Comparison of ENCODE assay signal across 24 cellular contexts in the genomic region with DNA sequence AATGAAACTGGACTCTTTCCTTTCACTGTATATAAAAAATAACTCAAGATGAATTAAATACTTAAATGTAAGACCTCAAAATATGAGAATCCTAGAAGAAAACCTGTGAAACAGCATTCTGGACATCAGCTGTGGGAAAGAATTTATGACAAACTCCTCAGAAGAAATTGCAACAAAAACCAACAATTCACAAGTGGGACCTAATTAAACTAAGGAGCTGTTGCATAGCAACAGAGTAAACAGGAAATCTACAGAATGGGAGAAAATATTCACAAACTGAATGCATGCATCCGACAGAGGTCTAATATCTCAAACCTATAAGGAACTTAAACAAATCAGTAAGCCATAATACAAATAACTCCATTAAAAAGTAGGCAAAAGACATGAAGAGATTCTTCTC.
DNase-seq lines count a peak whose midpoint lies in the region; ATAC-seq and TF ChIP-seq lines count a peak whose summit lies in the region.
"Had no signal": no experiment of that assay in that cellular context is flagged by ENCODE, and none has a peak within 500 bp of the region (broad histone marks: within the 10 kb centered on the region; RNA-seq: fewer than 3 reads in every experiment).

No MANE protein-coding gene starts in this region.

- no peak overlapping the region for H3K4me3 ChIP-seq in fibroblast of pulmonary artery (replicated peaks; ENCODE audit: low read depth, low read length)
- no peak overlapping the region for H3K4me3 ChIP-seq in hepatocyte
- H3K4me3 ChIP-seq: BLaER1 treated with 17β-estradiol and CSF1 and Interleukin-3, amounts not matched to agents 10 nM and 100 nM; spleen; testis; vagina had no signal

- H3K4me2 ChIP-seq in hepatocyte, result no peak overlapping the region
- H3K4me2 ChIP-seq: BLaER1 treated with 17β-estradiol and CSF1 and Interleukin-3, amounts not matched to agents 10 nM and 100 nM; KMS-11 had no signal

- no peak for TF ChIP-seq CTCF in fibroblast of pulmonary artery (IDR thresholded peaks at IDR 0.05; ENCODE audit: low read length, missing control alignments)
- no peak for TF ChIP-seq CTCF in hepatocyte (IDR thresholded peaks at IDR 0.05; ENCODE audit: poor library complexity)

- no peaks in the 10 kb centered on the region for H3K9me3 ChIP-seq in hepatocyte (ENCODE audit: low read depth)
- H3K9me3 ChIP-seq: spleen, testis, vagina had no signal

- 47% methylated on average over 1 of the region's 1 CpG for WGBS in hepatocyte (ENCODE audit: low lambda C conversion rate, missing lambda C conversion rate)

- no peaks in the 10 kb centered on the region for H3K9me2 ChIP-seq in hepatocyte (replicated peaks; ENCODE audit: insufficient read depth)

- no peaks in the 10 kb centered on the region for H3K4me1 ChIP-seq in hepatocyte (ENCODE audit: insufficient read depth)
- H3K4me1 ChIP-seq: spleen, testis, vagina had no signal

- H3K27me3 ChIP-seq in hepatocyte, result no peaks in the 10 kb centered on the region
- H3K27me3 ChIP-seq: BLaER1 treated with 17β-estradiol and CSF1 and Interleukin-3, amounts not matched to agents 10 nM and 100 nM; spleen; testis; vagina had no signal

- H3K36me3 ChIP-seq in hepatocyte (replicated peaks; ENCODE audit: insufficient read depth, low read depth), result no peaks in the 10 kb centered on the region
- H3K36me3 ChIP-seq: spleen, vagina had no signal

- no peak overlapping the region for H3K27ac ChIP-seq in hepatocyte
- H3K27ac ChIP-seq: KMS-11, spleen, testis, vagina, VCaP had no signal

- DNase-seq in DMS153 (lab: John Stamatoyannopoulos, UW), result peak; percentile 48
- DNase-seq in HT1080 (ENCODE audit: low read depth), result peak; percentile 21
- DNase-seq in amniotic stem cell (lab: John Stamatoyannopoulos, UW), result peak; percentile 0
- peak; percentile 31 for DNase-seq in fibroblast of pulmonary artery (ENCODE audit: low read depth)
- no peak for DNase-seq in hepatocyte (ENCODE audit: low spot score)
- no peak for DNase-seq in NCI-H226
- DNase-seq: ACHN; activated CD8-positive, alpha-beta memory T cell treated with anti-CD3 and anti-CD28 coated beads, Interleukin-2, amount 50 U/mL, for 4 hours; GF-D8; mammary epithelial cell; NCI-H2081; occipital lobe; spleen; stimulated activated CD4-positive, alpha-beta T cell treated with anti-CD3 and anti-CD28 coated beads, Interleukin-4, amount 100 ng/mL, for 1 hour; stimulated activated naive CD4-positive, alpha-beta T cell; T-helper 2 cell; testis had no signal

- no peaks in the 10 kb centered on the region for H3K79me2 ChIP-seq in hepatocyte

- H2AFZ ChIP-seq in hepatocyte, result no peak overlapping the region

- ATAC-seq in GM21526 (IDR thresholded peaks at IDR 0.05; ENCODE audit: low FRiP score, unreplicated experiment) (no peak), HG02870 (IDR thresholded peaks at IDR 0.05; ENCODE audit: unreplicated experiment) (no peak)
- ATAC-seq: HCT116 had no signal

- no peaks in the 10 kb centered on the region for H4K20me1 ChIP-seq in hepatocyte (ENCODE audit: insufficient read depth, poor library complexity, severe bottlenecking)

Comparison
In these comparisons a context has a peak if more than half of its experiments do, and no peak if none do; other contexts are left out.
1. DNase-seq: peak in DMS153 (single experiment), HT1080 (single experiment), amniotic stem cell (single experiment) and fibroblast of pulmonary artery (single experiment); none in hepatocyte (single experiment) and NCI-H226 (single experiment).